8 cellular contexts compared by ENCODE assay signal in the genomic region with DNA sequence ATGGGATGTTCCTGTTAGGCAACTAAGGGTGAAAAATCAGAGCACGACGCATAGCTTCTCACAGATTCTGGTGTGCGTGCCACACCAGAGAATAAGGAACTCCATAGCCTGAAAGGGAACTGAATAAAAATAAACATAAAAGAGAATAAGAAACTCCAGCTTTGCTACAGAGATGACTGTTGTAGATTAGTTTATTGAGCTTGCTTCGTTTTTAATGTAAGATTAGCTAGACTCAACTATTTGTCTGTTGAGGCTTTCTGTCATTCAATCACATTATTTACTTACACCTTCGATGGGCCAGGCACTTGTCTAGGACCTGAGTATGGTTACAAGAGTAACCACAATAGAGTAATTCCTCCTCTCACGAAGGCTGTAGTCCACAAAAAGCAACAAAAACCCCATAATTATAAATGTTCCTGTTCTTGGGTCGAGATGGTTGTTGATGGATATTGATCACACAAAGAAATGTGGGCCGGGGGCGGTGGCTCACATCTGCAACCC. TPM values are rescaled to one million over a fixed set of nuclear protein-coding genes. Genes with fewer than 3 reads are reported as not detected.
DNase-seq lines count a peak whose midpoint lies in the region; TF ChIP-seq lines count a peak whose summit lies in the region.

No MANE protein-coding gene starts in this region.

- H3K27me3 Mint-ChIP-seq in activated naive CD4-positive, alpha-beta T cell treated with anti-CD3 and anti-CD28 coated beads, Interleukin-2, amount 50 U/mL, for 24 hours, result no peaks in the 10 kb centered on the region
- no peaks in the 10 kb centered on the region for H3K27me3 Mint-ChIP-seq in activated T-helper 1 cell treated with anti-CD3 and anti-CD28 coated beads, Interleukin-12 subunit alpha, Interleukin-12 subunit beta, Interleukin-2, Interleukin-4 antibody, amounts not matched to agents 30 ng/mL and 10 ng/mL and 1 ng/mL, durations not matched to agents 14 hours and 24 hours and 36 hours (ENCODE audit: insufficient read depth)
- H3K27me3 Mint-ChIP-seq in type B pancreatic cell, result no peaks in the 10 kb centered on the region

- H3K9ac ChIP-seq in liver (ENCODE audit: low read depth in 1 of 2, low read length in 2 of 2), result no peak overlapping the region

- H3K27ac Mint-ChIP-seq in activated naive CD4-positive, alpha-beta T cell treated with anti-CD3 and anti-CD28 coated beads, Interleukin-2, amount 50 U/mL, for 24 hours, result peak overlapping the region; percentile 75
- H3K27ac Mint-ChIP-seq in activated T-helper 1 cell treated with anti-CD3 and anti-CD28 coated beads, Interleukin-12 subunit alpha, Interleukin-12 subunit beta, Interleukin-2, Interleukin-4 antibody, amounts not matched to agents 30 ng/mL and 10 ng/mL and 1 ng/mL, durations not matched to agents 14 hours and 24 hours and 36 hours, result peak overlapping the region; percentile 84
- H3K27ac Mint-ChIP-seq in type B pancreatic cell, result peak overlapping the region; percentile 97

- H3K4me1 Mint-ChIP-seq in activated naive CD4-positive, alpha-beta T cell treated with anti-CD3 and anti-CD28 coated beads, Interleukin-2, amount 50 U/mL, for 24 hours, result peaks cover 42% of the 10 kb centered on the region
- H3K4me1 Mint-ChIP-seq in activated T-helper 1 cell treated with anti-CD3 and anti-CD28 coated beads, Interleukin-12 subunit alpha, Interleukin-12 subunit beta, Interleukin-2, Interleukin-4 antibody, amounts not matched to agents 30 ng/mL and 10 ng/mL and 1 ng/mL, durations not matched to agents 14 hours and 24 hours and 36 hours (ENCODE audit: low read depth), result peaks cover 34% of the 10 kb centered on the region
- H3K4me1 Mint-ChIP-seq in type B pancreatic cell (ENCODE audit: unreplicated experiment), result peaks cover 21% of the 10 kb centered on the region

- peaks cover 5 to 20% (median 14%) of the 10 kb centered on the region in 4 donors for H3K4me1 ChIP-seq in liver (ENCODE audit: control insufficient read depth in 4 of 4, insufficient read depth in 4 of 4, low read length in 3 of 4)

- peak overlapping the region; percentile 45 to 98 for H3K27ac ChIP-seq in liver (ENCODE audit: low read depth in 1 of 2, low read length in 2 of 2)

- peaks cover 12 to 36% (median 26%) of the 10 kb centered on the region in 4 donors for H3K36me3 ChIP-seq in liver (ENCODE audit: control insufficient read depth in 4 of 4, insufficient read depth in 3 of 4, low read depth in 1 of 4, low read length in 3 of 4)

- no peaks in the 10 kb centered on the region for H3K27me3 ChIP-seq in liver (ENCODE audit: control insufficient read depth in 4 of 4, insufficient read depth in 4 of 4, low read length in 3 of 4)

- TF ChIP-seq RAD21 in liver (IDR thresholded peaks at IDR 0.05), result no peak

- DNase-seq in activated naive CD4-positive, alpha-beta T cell treated with anti-CD3 and anti-CD28 coated beads, Interleukin-2, amount 50 U/mL, for 16 hours, result no peak
- no peak for DNase-seq in activated T-helper 1 cell treated with anti-CD3 and anti-CD28 coated beads, Interleukin-12 subunit alpha, Interleukin-12 subunit beta, Interleukin-2, Interleukin-4 antibody, amounts not matched to agents 30 ng/mL and 10 ng/mL and 1 ng/mL, durations not matched to agents 14 hours and 24 hours and 36 hours (ENCODE audit: low spot score)
- DNase-seq in type B pancreatic cell (ENCODE audit: extremely low spot score, unreplicated experiment) (no peak), OCI-M1 (lab: John Stamatoyannopoulos, UW) (no peak), NCI-H524 treated with DMSO at 0.1 percent for 48 hours (lab: John Stamatoyannopoulos, UW) (no peak), anterior cingulate cortex (lab: John Stamatoyannopoulos, UW) (no peak)

- 81% methylated on average over 9 of the region's 9 CpGs for WGBS in liver

- H3K4me3 Mint-ChIP-seq in activated naive CD4-positive, alpha-beta T cell treated with anti-CD3 and anti-CD28 coated beads, Interleukin-2, amount 50 U/mL, for 24 hours, result peak overlapping the region; percentile 99
- H3K4me3 Mint-ChIP-seq in activated T-helper 1 cell treated with anti-CD3 and anti-CD28 coated beads, Interleukin-12 subunit alpha, Interleukin-12 subunit beta, Interleukin-2, Interleukin-4 antibody, amounts not matched to agents 30 ng/mL and 10 ng/mL and 1 ng/mL, durations not matched to agents 14 hours and 24 hours and 36 hours, result peak overlapping the region; percentile 92
- H3K4me3 Mint-ChIP-seq in type B pancreatic cell, result peak overlapping the region; percentile 94

- no peak for TF ChIP-seq CTCF in liver (IDR thresholded peaks at IDR 0.05; ENCODE audit: low read depth, low read length, missing input control)
- no peak for TF ChIP-seq CTCF in type B pancreatic cell (conservative IDR thresholded peaks at IDR 0.05)

- H3K9me3 Mint-ChIP-seq in activated naive CD4-positive, alpha-beta T cell treated with anti-CD3 and anti-CD28 coated beads, Interleukin-2, amount 50 U/mL, for 24 hours, result no peaks in the 10 kb centered on the region
- no peaks in the 10 kb centered on the region for H3K9me3 Mint-ChIP-seq in activated T-helper 1 cell treated with anti-CD3 and anti-CD28 coated beads, Interleukin-12 subunit alpha, Interleukin-12 subunit beta, Interleukin-2, Interleukin-4 antibody, amounts not matched to agents 30 ng/mL and 10 ng/mL and 1 ng/mL, durations not matched to agents 14 hours and 24 hours and 36 hours
- H3K9me3 Mint-ChIP-seq in type B pancreatic cell, result no peaks in the 10 kb centered on the region

- peaks cover 7% of the 10 kb centered on the region for H3K36me3 Mint-ChIP-seq in activated naive CD4-positive, alpha-beta T cell treated with anti-CD3 and anti-CD28 coated beads, Interleukin-2, amount 50 U/mL, for 24 hours
- H3K36me3 Mint-ChIP-seq in activated T-helper 1 cell treated with anti-CD3 and anti-CD28 coated beads, Interleukin-12 subunit alpha, Interleukin-12 subunit beta, Interleukin-2, Interleukin-4 antibody, amounts not matched to agents 30 ng/mL and 10 ng/mL and 1 ng/mL, durations not matched to agents 14 hours and 24 hours and 36 hours (ENCODE audit: low read depth), result peaks cover 40% of the 10 kb centered on the region
- peaks cover 23% of the 10 kb centered on the region for H3K36me3 Mint-ChIP-seq in type B pancreatic cell

- no peak overlapping the region for H3K4me3 ChIP-seq in liver (ENCODE audit: low read depth in 1 of 3, low read length in 3 of 3)

- intact Hi-C loops in activated T-helper 1 cell treated with anti-CD3 and anti-CD28 coated beads, Interleukin-12 subunit alpha, Interleukin-12 subunit beta, Interleukin-2, Interleukin-4 antibody, amounts not matched to agents 30 ng/mL and 10 ng/mL and 1 ng/mL, durations not matched to agents 14 hours and 24 hours and 36 hours (cut with micrococcal nuclease), result loop anchor here (1.0 to 2.0 kb wide), 9 partner anchors 17 to 699 kb away; a partner anchor contains a TSS

- no peaks in the 10 kb centered on the region for H3K9me3 ChIP-seq in liver (ENCODE audit: control insufficient read depth in 4 of 4, low read length in 3 of 4)

TF ChIP-seq in liver, 16 proteins besides CTCF, POLR2A, EP300 and RAD21:
- TF ChIP-seq HNF4G (IDR thresholded peaks at IDR 0.05), result no peak
- no peak for TF ChIP-seq YY1 (IDR thresholded peaks at IDR 0.05)
- no peak for TF ChIP-seq FOXA2 (IDR thresholded peaks at IDR 0.05)
TF ChIP-seq in liver: peak in this region for 0.

RNA-seq across cellular contexts. Expression of a gene that starts 0.8 kb away (rescaled TPM):
- 42.5 and 48.4 TPM in 2 replicates for total RNA-seq in activated T-helper 1 cell treated with anti-CD3 and anti-CD28 coated beads, Interleukin-12 subunit alpha, Interleukin-12 subunit beta, Interleukin-2, Interleukin-4 antibody, amounts not matched to agents 30 ng/mL and 10 ng/mL and 1 ng/mL, durations not matched to agents 14 hours and 24 hours and 36 hours
- 10 to 100 TPM; 18.7 to 20.5 TPM for total RNA-seq in liver
- polyA plus RNA-seq in liver, result 1 to 10 TPM; 5.2 to 7.2 TPM
- total RNA-seq in type B pancreatic cell (ENCODE audit: low replicate concordance), result 27.2 and 30.4 TPM in 2 replicates

RNA-seq across cellular contexts. Expression of a gene that starts 25.2 kb away (rescaled TPM):
- total RNA-seq in activated T-helper 1 cell treated with anti-CD3 and anti-CD28 coated beads, Interleukin-12 subunit alpha, Interleukin-12 subunit beta, Interleukin-2, Interleukin-4 antibody, amounts not matched to agents 30 ng/mL and 10 ng/mL and 1 ng/mL, durations not matched to agents 14 hours and 24 hours and 36 hours, result 101 and 103 TPM in 2 replicates
- total RNA-seq in liver (10 to 100 TPM; 22.4 to 31.4 TPM), type B pancreatic cell (ENCODE audit: low replicate concordance) (78.0 and 100.0 TPM in 2 replicates)
- 10 to 100 TPM; 15.5 to 29.0 TPM for polyA plus RNA-seq in liver

RNA-seq across cellular contexts. Expression of a gene that starts 25.5 kb away (rescaled TPM):
- total RNA-seq in activated T-helper 1 cell treated with anti-CD3 and anti-CD28 coated beads, Interleukin-12 subunit alpha, Interleukin-12 subunit beta, Interleukin-2, Interleukin-4 antibody, amounts not matched to agents 30 ng/mL and 10 ng/mL and 1 ng/mL, durations not matched to agents 14 hours and 24 hours and 36 hours, result 122 and 126 TPM in 2 replicates
- total RNA-seq in liver, result 10 to 100 TPM in 1 of 2 donors, 1 to 10 TPM in 1; 5.6 to 34.7 TPM
- 1 to 10 TPM; 1.3 to 2.5 TPM for polyA plus RNA-seq in liver
- total RNA-seq in type B pancreatic cell (ENCODE audit: low replicate concordance), result 31.6 and 74.8 TPM in 2 replicates
